ENCODE assay signal across 8 cellular contexts in the genomic region with DNA sequence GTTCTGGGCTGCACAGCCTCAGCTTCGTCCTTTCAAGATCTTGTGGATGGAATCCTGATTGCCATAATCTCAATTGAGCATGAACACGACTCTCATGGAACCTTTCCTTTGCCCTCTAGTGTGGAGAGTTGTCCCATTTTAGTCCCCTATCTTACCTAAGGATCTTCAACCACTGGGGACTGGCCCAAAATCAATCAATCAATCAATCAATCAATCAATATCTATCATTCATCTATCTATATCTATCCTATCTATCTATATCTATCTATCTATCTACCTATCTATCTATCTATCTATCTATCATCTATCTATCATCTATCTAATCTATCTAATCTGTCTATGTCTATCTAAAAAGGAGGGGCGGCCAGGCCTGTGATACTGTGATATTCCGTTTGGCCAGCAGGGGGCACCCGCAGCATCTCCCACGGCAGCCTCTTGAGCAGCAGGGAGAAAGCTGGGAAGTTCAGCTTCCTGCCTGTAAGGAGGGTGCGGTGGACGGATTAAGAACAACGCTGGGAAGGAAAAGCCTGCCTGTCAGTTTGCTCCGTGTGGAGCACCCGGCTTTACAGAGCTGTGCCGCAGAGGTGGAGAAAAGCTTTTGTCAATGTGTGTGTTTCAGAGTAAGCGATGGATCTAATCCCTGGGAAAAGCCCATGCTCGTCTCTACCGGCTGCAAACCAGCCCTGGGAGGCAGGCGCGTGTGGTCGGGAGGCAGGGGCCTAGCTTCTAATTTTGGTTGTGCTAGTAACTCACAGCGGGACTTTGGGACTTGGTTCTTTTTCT.
DNase-seq lines count a peak whose midpoint lies in the region; ATAC-seq and TF ChIP-seq lines count a peak whose summit lies in the region.

No MANE protein-coding gene starts in this region.

- no peaks in the 10 kb centered on the region for H3K9me2 ChIP-seq in OCI-LY7 (ENCODE audit: insufficient read depth, low read length)

- no peaks in the 10 kb centered on the region for H3K36me3 Mint-ChIP-seq in nephron (ENCODE audit: low read depth)
- H3K36me3 Mint-ChIP-seq in stimulated activated naive B cell treated with anti-CD40 and anti-IgM and Interleukin-4, amounts not matched to agents 10 μg/mL and 1 μg/mL and 100 μg/mL, for 72 hours: no peaks in the 10 kb centered on the region

- H3K27ac ChIP-seq in OCI-LY7 (ENCODE audit: low read depth, low read length, poor library complexity, severe bottlenecking): no peak overlapping the region

- no TSS peak for BruUV-seq in OCI-LY7 (replicated peaks; lab: Mats Ljungman, UMichigan)

- no peaks in the 10 kb centered on the region for H3K79me2 ChIP-seq in OCI-LY7 (ENCODE audit: insufficient read depth, low read depth, low read length)

- 0 out of 2 replicates have a peak overlapping the region, but pooled peaks have one; percentile 44 for H2AFZ ChIP-seq in OCI-LY7 (ENCODE audit: low read length)

- peak overlapping the region; percentile 57 to 80 (median 75) for H3K4me3 Mint-ChIP-seq in nephron
- H3K4me3 Mint-ChIP-seq in stimulated activated naive B cell treated with anti-CD40 and anti-IgM and Interleukin-4, amounts not matched to agents 10 μg/mL and 1 μg/mL and 100 μg/mL, for 72 hours: peak overlapping the region; percentile 14 to 62

- intact Hi-C loops in OCI-LY7 (cut with micrococcal nuclease; ENCODE audit: unreplicated experiment): no loop called here

- no peaks in the 10 kb centered on the region for H4K20me1 ChIP-seq in OCI-LY7 (ENCODE audit: insufficient read depth, low read length)

- POLR2A ChIA-PET in OCI-LY7 (lab: Charles Lee): no interaction called here

- no peaks in the 10 kb centered on the region for H3K36me3 ChIP-seq in OCI-LY7 (ENCODE audit: insufficient read depth, low read length)

- CTCF ChIA-PET in OCI-LY7 (lab: Charles Lee; ENCODE audit: unreplicated experiment): interaction anchor here (1.0 kb wide), 2 partner anchors 10 to 12 kb away, joined by 3 read pairs; no protein-coding TSS in a partner anchor

- H3K4me2 ChIP-seq in OCI-LY7 (ENCODE audit: low read length): peak overlapping the region; percentile 29; the same call in 1 of the 2 replicates

- peak; percentile 85 for ATAC-seq in GM19452 (IDR thresholded peaks at IDR 0.05; ENCODE audit: unreplicated experiment)
- peak; percentile 71 to 74 for ATAC-seq in stimulated activated naive B cell treated with anti-CD40 and anti-IgM and Interleukin-4, amounts not matched to agents 10 μg/mL and 1 μg/mL and 100 μg/mL, for 72 hours (replicated peaks)

- no peak overlapping the region for H3K4me3 ChIP-seq in OCI-LY7 (ENCODE audit: low read depth, low read length, poor library complexity, severe bottlenecking)

- peaks cover 18% of the 10 kb centered on the region for H3K4me1 Mint-ChIP-seq in nephron
- peaks cover 1 to 14% of the 10 kb centered on the region in 2 donors for H3K4me1 Mint-ChIP-seq in stimulated activated naive B cell treated with anti-CD40 and anti-IgM and Interleukin-4, amounts not matched to agents 10 μg/mL and 1 μg/mL and 100 μg/mL, for 72 hours

- no peaks in the 10 kb centered on the region for H3K9me3 ChIP-seq in OCI-LY7 (ENCODE audit: low read length)

- no peaks in the 10 kb centered on the region for H3K9me3 Mint-ChIP-seq in nephron
- no peaks in the 10 kb centered on the region for H3K9me3 Mint-ChIP-seq in stimulated activated naive B cell treated with anti-CD40 and anti-IgM and Interleukin-4, amounts not matched to agents 10 μg/mL and 1 μg/mL and 100 μg/mL, for 72 hours

- TF ChIP-seq CTCF in OCI-LY7 (conservative IDR thresholded peaks at IDR 0.05; ENCODE audit: low read length) (peak; percentile 91), nephron (IDR thresholded peaks at IDR 0.05; ENCODE audit: unreplicated experiment in 3 of 3) (peak; percentile 78 to 87 (median 83))

- H3K27ac Mint-ChIP-seq in nephron: peak overlapping the region; percentile 80 to 94 (median 91)
- H3K27ac Mint-ChIP-seq in stimulated activated naive B cell treated with anti-CD40 and anti-IgM and Interleukin-4, amounts not matched to agents 10 μg/mL and 1 μg/mL and 100 μg/mL, for 72 hours: peak overlapping the region; percentile 7

- H3K4me1 ChIP-seq in OCI-LY7 (ENCODE audit: insufficient read depth, low read length, poor library complexity, severe bottlenecking): no peaks in the 10 kb centered on the region

- no peaks in the 10 kb centered on the region for H3K27me3 Mint-ChIP-seq in nephron (ENCODE audit: low read depth)
- peaks cover 14 to 23% of the 10 kb centered on the region in 2 donors for H3K27me3 Mint-ChIP-seq in stimulated activated naive B cell treated with anti-CD40 and anti-IgM and Interleukin-4, amounts not matched to agents 10 μg/mL and 1 μg/mL and 100 μg/mL, for 72 hours

- DNase-seq in CMK (ENCODE audit: low read depth) (peak; percentile 74), HPDE6-E6E7 (ENCODE audit: extremely low spot score) (peak; percentile 67), OCI-LY7 (ENCODE audit: low spot score) (peak; percentile 46), fibroblast of peridontal ligament (ENCODE audit: extremely low read depth) (peak; percentile 77)
- DNase-seq in activated T-helper 1 cell treated with anti-CD3 and anti-CD28 coated beads, Interleukin-2, amount 50 U/mL, for 16 hours (ENCODE audit: low read depth in 1 of 2, low spot score in 1 of 2): peak; percentile 41 to 58
- DNase-seq in stimulated activated naive B cell treated with anti-CD40 and anti-IgM and Interleukin-4, amounts not matched to agents 10 μg/mL and 1 μg/mL and 100 μg/mL, for 72 hours: peak; percentile 55
